ENCODE assay signal across 18 cellular contexts in the genomic region with DNA sequence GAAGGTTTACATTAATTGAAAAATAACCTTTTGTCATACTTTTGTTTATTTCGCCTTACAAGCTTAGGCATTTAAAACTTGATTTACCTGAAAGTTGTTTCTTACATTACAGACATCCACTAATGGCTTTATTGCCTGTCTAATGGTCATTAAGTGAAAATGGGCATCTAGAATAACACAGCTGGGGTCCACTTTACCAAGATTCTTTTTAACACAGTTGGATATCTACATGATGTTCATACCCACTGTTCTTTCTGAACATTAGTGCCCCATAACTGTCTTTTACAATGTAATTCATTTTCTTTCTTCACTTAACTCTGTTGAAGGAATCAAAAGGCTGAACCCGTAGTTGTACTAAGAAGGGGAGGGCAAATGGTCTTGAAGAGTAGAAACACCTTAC. TPM values are rescaled to one million over a fixed set of nuclear protein-coding genes. Genes with fewer than 3 reads are reported as not detected.
DNase-seq lines count a peak whose midpoint lies in the region; TF ChIP-seq lines count a peak whose summit lies in the region.
"Had no signal": no experiment of that assay in that cellular context is flagged by ENCODE, and none has a peak within 500 bp of the region (broad histone marks: within the 10 kb centered on the region; RNA-seq: fewer than 3 reads in every experiment).

No MANE protein-coding gene starts in this region.

- TF ChIP-seq CTCF in SU-DHL-6 (IDR thresholded peaks at IDR 0.05; ENCODE audit: insufficient read depth, low read length, poor library complexity, severe bottlenecking) (no peak), lower leg skin (IDR thresholded peaks at IDR 0.05) (no peak)

- intact Hi-C loops in lower leg skin (cut with DNase I; ENCODE audit: low total_unique reads) = no loop called here
- intact Hi-C loops in activated CD4-positive, alpha-beta memory T cell treated with anti-CD3 and anti-CD28 coated beads for 36 hours (cut with micrococcal nuclease) = no loop called here

- H3K4me2 ChIP-seq in SU-DHL-6 (ENCODE audit: low read depth, low read length, poor library complexity, severe bottlenecking) = no peak overlapping the region
- H3K4me2 ChIP-seq: BLaER1 had no signal

- no peaks in the 10 kb centered on the region for H3F3A ChIP-seq in SU-DHL-6 (ENCODE audit: insufficient read depth)

- no peaks in the 10 kb centered on the region for H3K36me3 ChIP-seq in SU-DHL-6 (ENCODE audit: low read length)
- H3K36me3 ChIP-seq: BLaER1 had no signal

- 65 to 71% methylated on average over 2 of the region's 2 CpGs for WGBS in lower leg skin, 2 donors

- no peaks in the 10 kb centered on the region for H3K36me3 Mint-ChIP-seq in activated CD4-positive, alpha-beta memory T cell treated with anti-CD3 and anti-CD28 coated beads for 36 hours
- H3K36me3 Mint-ChIP-seq: CD14-positive monocyte; CD4-positive, alpha-beta memory T cell had no signal

- H3K27me3 ChIP-seq in SU-DHL-6 (ENCODE audit: low read length) = no peaks in the 10 kb centered on the region
- H3K27me3 ChIP-seq: BLaER1 had no signal

- DNase-seq in HEK293T (ENCODE audit: extremely low spot score) (no peak), NCI-H1417 treated with DMSO at 0.1 percent for 48 hours (lab: John Stamatoyannopoulos, UW) (peak; percentile 64), NCI-H2227 treated with DMSO at 0.1 percent for 48 hours (lab: John Stamatoyannopoulos, UW) (peak; percentile 21), lower leg skin (ENCODE audit: low spot score in 2 of 2) (no peak)
- DNase-seq in activated CD4-positive, CD25-positive, alpha-beta regulatory T cell (lab: John Stamatoyannopoulos, UW) = no peak
- DNase-seq in activated CD4-positive, alpha-beta memory T cell treated with anti-CD3 and anti-CD28 coated beads for 36 hours = no peak
- DNase-seq: 8988T; CD4-positive, alpha-beta memory T cell; DMS153; DMS79; GF-D8; GOT3; H7 had no signal

- TF ChIP-seq POLR2A in lower leg skin (IDR thresholded peaks at IDR 0.05) = no peak

- H3K27me3 Mint-ChIP-seq in activated CD4-positive, alpha-beta memory T cell treated with anti-CD3 and anti-CD28 coated beads for 36 hours = no peaks in the 10 kb centered on the region
- H3K27me3 Mint-ChIP-seq: CD4-positive, alpha-beta memory T cell had no signal

- POLR2A ChIA-PET in HEK293T (lab: Yijun Ruan, JAX) = no interaction called here
- POLR2A ChIA-PET in activated CD4-positive, alpha-beta memory T cell treated with anti-CD3 and anti-CD28 coated beads for 36 hours (lab: Charles Lee) = no interaction called here

- H3K79me2 ChIP-seq in SU-DHL-6 (ENCODE audit: insufficient read depth, low read length) = no peaks in the 10 kb centered on the region

- no peaks in the 10 kb centered on the region for H4K20me1 ChIP-seq in SU-DHL-6 (ENCODE audit: low read depth, low read length)
- H4K20me1 ChIP-seq: BLaER1 had no signal

- no peaks in the 10 kb centered on the region for H3K9me2 ChIP-seq in SU-DHL-6 (replicated peaks; ENCODE audit: insufficient read depth, low read length)

- H3K9ac ChIP-seq in SU-DHL-6 (ENCODE audit: low read length) = no peak overlapping the region
- H3K9ac ChIP-seq: BLaER1 had no signal

- CTCF ChIA-PET in HEK293T (lab: Yijun Ruan, JAX) = interaction anchor here (0.7 kb wide), 1 partner anchor 587 kb away, joined by 3 read pairs; no protein-coding TSS in a partner anchor
- CTCF ChIA-PET in activated CD4-positive, alpha-beta memory T cell treated with anti-CD3 and anti-CD28 coated beads for 36 hours (lab: Charles Lee) = no interaction called here

- no peak overlapping the region for H3K4me3 Mint-ChIP-seq in activated CD4-positive, alpha-beta memory T cell treated with anti-CD3 and anti-CD28 coated beads for 36 hours
- H3K4me3 Mint-ChIP-seq: CD14-positive monocyte; CD4-positive, alpha-beta memory T cell had no signal

- no peaks in the 10 kb centered on the region for H3K9me3 Mint-ChIP-seq in activated CD4-positive, alpha-beta memory T cell treated with anti-CD3 and anti-CD28 coated beads for 36 hours

- no peaks in the 10 kb centered on the region for H3K4me1 Mint-ChIP-seq in activated CD4-positive, alpha-beta memory T cell treated with anti-CD3 and anti-CD28 coated beads for 36 hours (ENCODE audit: low read depth)
- H3K4me1 Mint-ChIP-seq: CD14-positive monocyte; CD4-positive, alpha-beta memory T cell had no signal

- H3K4me3 ChIP-seq in SU-DHL-6 (ENCODE audit: insufficient read depth, low read length, poor library complexity, severe bottlenecking) = no peak overlapping the region
- no peak overlapping the region for H3K4me3 ChIP-seq in lower leg skin (ENCODE audit: low read depth, poor library complexity, severe bottlenecking)
- H3K4me3 ChIP-seq: BLaER1 had no signal

- H2AFZ ChIP-seq in SU-DHL-6 (ENCODE audit: low read depth, low read length, severe bottlenecking) = peak overlapping the region; percentile 74

- H3K27ac ChIP-seq in SU-DHL-6 (ENCODE audit: low read depth, low read length) = no peak overlapping the region
- H3K27ac ChIP-seq: BLaER1 had no signal

- no peaks in the 10 kb centered on the region for H3K9me3 ChIP-seq in SU-DHL-6 (ENCODE audit: insufficient read depth, low read length)
- H3K9me3 ChIP-seq: BLaER1 had no signal

- H3K27ac Mint-ChIP-seq in activated CD4-positive, alpha-beta memory T cell treated with anti-CD3 and anti-CD28 coated beads for 36 hours = no peak overlapping the region
- H3K27ac Mint-ChIP-seq: CD14-positive monocyte; CD4-positive, alpha-beta memory T cell had no signal

TF ChIP-seq in HEK293T, 16 proteins besides CTCF, POLR2A, EP300 and RAD21:
- peak; percentile 88 for TF ChIP-seq ARNT (IDR thresholded peaks at IDR 0.05)
- TF ChIP-seq SP1 (IDR thresholded peaks at IDR 0.05) = no peak
- TF ChIP-seq CTBP1 (IDR thresholded peaks at IDR 0.05; ENCODE audit: borderline replicate concordance) = peak; percentile 58; the same call in 1 of the 2 replicates
- no peak for TF ChIP-seq SUZ12 (IDR thresholded peaks at IDR 0.05)
- no peak for TF ChIP-seq LEF1 (IDR thresholded peaks at IDR 0.05; ENCODE audit: borderline replicate concordance)
- no peak for TF ChIP-seq ELF4 (IDR thresholded peaks at IDR 0.05)
- TF ChIP-seq TARDBP (IDR thresholded peaks at IDR 0.05) = no peak
- TF ChIP-seq FOXM1 (IDR thresholded peaks at IDR 0.05; ENCODE audit: borderline replicate concordance) = no peak
- TF ChIP-seq, protein P1, sequence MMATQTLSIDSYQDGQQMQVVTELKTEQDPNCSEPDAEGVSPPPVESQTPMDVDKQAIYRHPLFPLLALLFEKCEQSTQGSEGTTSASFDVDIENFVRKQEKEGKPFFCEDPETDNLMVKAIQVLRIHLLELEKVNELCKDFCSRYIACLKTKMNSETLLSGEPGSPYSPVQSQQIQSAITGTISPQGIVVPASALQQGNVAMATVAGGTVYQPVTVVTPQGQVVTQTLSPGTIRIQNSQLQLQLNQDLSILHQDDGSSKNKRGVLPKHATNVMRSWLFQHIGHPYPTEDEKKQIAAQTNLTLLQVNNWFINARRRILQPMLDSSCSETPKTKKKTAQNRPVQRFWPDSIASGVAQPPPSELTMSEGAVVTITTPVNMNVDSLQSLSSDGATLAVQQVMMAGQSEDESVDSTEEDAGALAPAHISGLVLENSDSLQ (IDR thresholded peaks at IDR 0.05) = peak; percentile 67
- TF ChIP-seq ZNF384 (IDR thresholded peaks at IDR 0.05) = no peak
- no peak for TF ChIP-seq BHLHE40 (IDR thresholded peaks at IDR 0.05; ENCODE audit: borderline replicate concordance)
- no peak for TF ChIP-seq L3MBTL2 (conservative IDR thresholded peaks at IDR 0.05)
- TF ChIP-seq HDGF (IDR thresholded peaks at IDR 0.05; ENCODE audit: borderline replicate concordance) = no peak
- TF ChIP-seq FOXK2 (IDR thresholded peaks at IDR 0.05) = no peak
- TF ChIP-seq FOXA1 (IDR thresholded peaks at IDR 0.05) = no peak
- no peak for TF ChIP-seq NFRKB (IDR thresholded peaks at IDR 0.05)
TF ChIP-seq in HEK293T: peak in this region for 3.

RNA-seq across cellular contexts. Expression of gene KLHL1, which starts 19.8 kb away (rescaled TPM):
- not detected for total RNA-seq in lower leg skin
- not detected for total RNA-seq in activated CD4-positive, alpha-beta memory T cell treated with anti-CD3 and anti-CD28 coated beads for 36 hours
- total RNA-seq: A673; CD4-positive, alpha-beta memory T cell; H7; HT-29 had no signal

RNA-seq across cellular contexts. Expression of gene ATXN8OS, which starts 20.5 kb away (rescaled TPM):
- total RNA-seq in lower leg skin = not detected
- not detected for total RNA-seq in activated CD4-positive, alpha-beta memory T cell treated with anti-CD3 and anti-CD28 coated beads for 36 hours
- total RNA-seq: A673; CD4-positive, alpha-beta memory T cell; H7; HT-29 had no signal

Comparison
In these comparisons a context has a peak if more than half of its experiments do, and no peak if none do; other contexts are left out.
1. DNase-seq: peak in NCI-H1417 treated with DMSO at 0.1 percent for 48 hours (single experiment) and NCI-H2227 treated with DMSO at 0.1 percent for 48 hours (single experiment); none in HEK293T (single experiment), activated CD4-positive, CD25-positive, alpha-beta regulatory T cell (0 of 4), lower leg skin (0 of 2) and activated CD4-positive, alpha-beta memory T cell treated with anti-CD3 and anti-CD28 coated beads for 36 hours (single experiment).